1 cellular context compared by ENCODE assay signal in genomic region chr16:635573-636205, GRCh38.
TF ChIP-seq lines count a peak whose summit lies in the region.

No MANE protein-coding gene starts in this region.

TF ChIP-seq in HepG2, 621 proteins besides CTCF, POLR2A, EP300 and RAD21 (continued from another document and continues in another):
- TF ChIP-seq ZBTB33 (CRISPR knock-in tag; IDR thresholded peaks at IDR 0.05) (no peak), ZBTB20 (CRISPR knock-in tag; IDR thresholded peaks at IDR 0.05; ENCODE audit: borderline replicate concordance, low read depth) (0 out of 2 replicates have a peak, but pooled peaks have one; percentile 19), ZEB1 (IDR thresholded peaks at IDR 0.05; ENCODE audit: insufficient replicate concordance, low read depth) (no peak), SRY (CRISPR knock-in tag; IDR thresholded peaks at IDR 0.05) (peak; percentile 72; the same call in 1 of the 2 replicates), RBM22 (optimal IDR thresholded peaks at IDR 0.05; ENCODE audit: low read length) (no peak), KAT7 (CRISPR knock-in tag; IDR thresholded peaks at IDR 0.05; ENCODE audit: borderline replicate concordance) (no peak), ZNF3 (CRISPR knock-in tag; IDR thresholded peaks at IDR 0.05) (no peak), TP53 (CRISPR knock-in tag; conservative IDR thresholded peaks at IDR 0.05) (no peak), ZNF773 (CRISPR knock-in tag; IDR thresholded peaks at IDR 0.05; ENCODE audit: borderline replicate concordance) (peak; percentile 13; the same call in 1 of the 2 replicates), ZFP41 (CRISPR knock-in tag; IDR thresholded peaks at IDR 0.05; ENCODE audit: borderline replicate concordance) (no peak), GABPA (IDR thresholded peaks at IDR 0.05; ENCODE audit: low read depth, low read length) (no peak), GABPA (CRISPR knock-in tag; IDR thresholded peaks at IDR 0.05; ENCODE audit: low read depth) (no peak), BORCS8-MEF2B (CRISPR knock-in tag; IDR thresholded peaks at IDR 0.05) (no peak), SALL1 (CRISPR knock-in tag; IDR thresholded peaks at IDR 0.05) (no peak), ZNF468 (CRISPR knock-in tag; IDR thresholded peaks at IDR 0.05) (no peak), ZNF256 (CRISPR knock-in tag; conservative IDR thresholded peaks at IDR 0.05) (no peak), ZNF432 (CRISPR knock-in tag; IDR thresholded peaks at IDR 0.05; ENCODE audit: borderline replicate concordance) (0 out of 2 replicates have a peak, but pooled peaks have one; percentile 65), ZNF280B (CRISPR knock-in tag; IDR thresholded peaks at IDR 0.05; ENCODE audit: borderline replicate concordance) (peak; percentile 40; the same call in 1 of the 2 replicates), NRL (CRISPR knock-in tag; IDR thresholded peaks at IDR 0.05; ENCODE audit: borderline replicate concordance) (no peak), ZNF552 (CRISPR knock-in tag; IDR thresholded peaks at IDR 0.05; ENCODE audit: borderline replicate concordance) (0 out of 2 replicates have a peak, but pooled peaks have one; percentile 73), KLF6 (CRISPR knock-in tag; IDR thresholded peaks at IDR 0.05) (0 out of 2 replicates have a peak, but pooled peaks have one; percentile 59), MIER2 (CRISPR knock-in tag; IDR thresholded peaks at IDR 0.05) (0 out of 2 replicates have a peak, but pooled peaks have one; percentile 1), ARID3A (IDR thresholded peaks at IDR 0.05; ENCODE audit: low read depth, low read length) (no peak), HNRNPL (IDR thresholded peaks at IDR 0.05; ENCODE audit: low read depth, low read length) (no peak), MXD4 (CRISPR knock-in tag; IDR thresholded peaks at IDR 0.05) (no peak), MTA1 (CRISPR knock-in tag; IDR thresholded peaks at IDR 0.05; ENCODE audit: borderline replicate concordance) (peak; percentile 63; the same call in 1 of the 2 replicates), RNF2 (conservative IDR thresholded peaks at IDR 0.05; ENCODE audit: low read depth) (no peak), HOXA3 (CRISPR knock-in tag; IDR thresholded peaks at IDR 0.05) (no peak; the same call in 1 of the 2 replicates), GATAD2A (CRISPR knock-in tag; IDR thresholded peaks at IDR 0.05) (no peak), ZSCAN20 (CRISPR knock-in tag; IDR thresholded peaks at IDR 0.05; ENCODE audit: borderline replicate concordance) (0 out of 2 replicates have a peak, but pooled peaks have one; percentile 49), THAP8 (CRISPR knock-in tag; IDR thresholded peaks at IDR 0.05; ENCODE audit: borderline replicate concordance) (no peak), ZNF609 (CRISPR knock-in tag; IDR thresholded peaks at IDR 0.05; ENCODE audit: borderline replicate concordance) (peak; percentile 75; the same call in 1 of the 2 replicates), ZBTB40 (IDR thresholded peaks at IDR 0.05) (no peak), ZBTB40 (CRISPR knock-in tag; IDR thresholded peaks at IDR 0.05) (peak; percentile 63), ZNF225 (CRISPR knock-in tag; IDR thresholded peaks at IDR 0.05) (0 out of 2 replicates have a peak, but pooled peaks have one; percentile 88)
